In genomic region chr12:6914246-6914947, GRCh38 we compare ENCODE assay signal across 1 cellular context.
TF ChIP-seq lines count a peak whose summit lies in the region.

ENO2 (plus strand) TSS chr12:6914580; CDS start chr12:6915833, 1,253 bp downstream.

TF ChIP-seq in HEK293, 187 proteins besides CTCF, POLR2A, EP300 and RAD21 (continued from another document):
- TF ChIP-seq, protein P1, sequence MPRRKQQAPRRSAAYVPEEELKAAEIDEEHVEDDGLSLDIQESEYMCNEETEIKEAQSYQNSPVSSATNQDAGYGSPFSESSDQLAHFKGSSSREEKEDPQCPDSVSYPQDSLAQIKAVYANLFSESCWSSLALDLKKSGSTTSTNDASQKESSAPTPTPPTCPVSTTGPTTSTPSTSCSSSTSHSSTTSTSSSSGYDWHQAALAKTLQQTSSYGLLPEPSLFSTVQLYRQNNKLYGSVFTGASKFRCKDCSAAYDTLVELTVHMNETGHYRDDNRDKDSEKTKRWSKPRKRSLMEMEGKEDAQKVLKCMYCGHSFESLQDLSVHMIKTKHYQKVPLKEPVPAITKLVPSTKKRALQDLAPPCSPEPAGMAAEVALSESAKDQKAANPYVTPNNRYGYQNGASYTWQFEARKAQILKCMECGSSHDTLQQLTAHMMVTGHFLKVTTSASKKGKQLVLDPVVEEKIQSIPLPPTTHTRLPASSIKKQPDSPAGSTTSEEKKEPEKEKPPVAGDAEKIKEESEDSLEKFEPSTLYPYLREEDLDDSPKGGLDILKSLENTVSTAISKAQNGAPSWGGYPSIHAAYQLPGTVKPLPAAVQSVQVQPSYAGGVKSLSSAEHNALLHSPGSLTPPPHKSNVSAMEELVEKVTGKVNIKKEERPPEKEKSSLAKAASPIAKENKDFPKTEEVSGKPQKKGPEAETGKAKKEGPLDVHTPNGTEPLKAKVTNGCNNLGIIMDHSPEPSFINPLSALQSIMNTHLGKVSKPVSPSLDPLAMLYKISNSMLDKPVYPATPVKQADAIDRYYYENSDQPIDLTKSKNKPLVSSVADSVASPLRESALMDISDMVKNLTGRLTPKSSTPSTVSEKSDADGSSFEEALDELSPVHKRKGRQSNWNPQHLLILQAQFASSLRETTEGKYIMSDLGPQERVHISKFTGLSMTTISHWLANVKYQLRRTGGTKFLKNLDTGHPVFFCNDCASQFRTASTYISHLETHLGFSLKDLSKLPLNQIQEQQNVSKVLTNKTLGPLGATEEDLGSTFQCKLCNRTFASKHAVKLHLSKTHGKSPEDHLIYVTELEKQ (tag by site-specific recombination; IDR thresholded peaks at IDR 0.05; ENCODE audit: borderline replicate concordance), result no peak
- no peak for TF ChIP-seq ZNF596 (tag by site-specific recombination; IDR thresholded peaks at IDR 0.05)
- peak; percentile 79 for TF ChIP-seq ZNF335 (tag by site-specific recombination; conservative IDR thresholded peaks at IDR 0.05)
- TF ChIP-seq ZNF555 (tag by site-specific recombination; conservative IDR thresholded peaks at IDR 0.05), result no peak
- TF ChIP-seq ZNF292 (tag by site-specific recombination; IDR thresholded peaks at IDR 0.05; ENCODE audit: borderline replicate concordance, low read depth), result no peak
- no peak for TF ChIP-seq ZNF626 (tag by site-specific recombination; IDR thresholded peaks at IDR 0.05)
- no peak for TF ChIP-seq ZNF280D (tag by site-specific recombination; IDR thresholded peaks at IDR 0.05)
- peak; percentile 97 for TF ChIP-seq ZFHX2 (tag by site-specific recombination; conservative IDR thresholded peaks at IDR 0.05)
- TF ChIP-seq ZNF223 (tag by site-specific recombination; IDR thresholded peaks at IDR 0.05), result no peak
- TF ChIP-seq KLF17 (tag by site-specific recombination; IDR thresholded peaks at IDR 0.05), result peak; percentile 42
- 0 out of 2 replicates have a peak, but pooled peaks have one; percentile 24 for TF ChIP-seq ZNF239 (tag by site-specific recombination; IDR thresholded peaks at IDR 0.05)
- peak; percentile 59 for TF ChIP-seq YY2 (tag by site-specific recombination; IDR thresholded peaks at IDR 0.05)
- TF ChIP-seq ZNF623 (tag by site-specific recombination; IDR thresholded peaks at IDR 0.05), result no peak
- TF ChIP-seq WT1 (tag by site-specific recombination; IDR thresholded peaks at IDR 0.05), result peak; percentile 17; the same call in 1 of the 2 replicates
- peak; percentile 44; the same call in 1 of the 2 replicates for TF ChIP-seq ZNF76 (tag by site-specific recombination; IDR thresholded peaks at IDR 0.05; ENCODE audit: borderline replicate concordance, low read depth)
- no peak for TF ChIP-seq ZNF169 (tag by site-specific recombination; IDR thresholded peaks at IDR 0.05)
- no peak for TF ChIP-seq ZNF530 (tag by site-specific recombination; IDR thresholded peaks at IDR 0.05; ENCODE audit: low read depth)
- TF ChIP-seq FEZF1 (tag by site-specific recombination; IDR thresholded peaks at IDR 0.05), result no peak
- TF ChIP-seq OSR2 (tag by site-specific recombination; IDR thresholded peaks at IDR 0.05), result peak; percentile 86
- TF ChIP-seq, protein P2, sequence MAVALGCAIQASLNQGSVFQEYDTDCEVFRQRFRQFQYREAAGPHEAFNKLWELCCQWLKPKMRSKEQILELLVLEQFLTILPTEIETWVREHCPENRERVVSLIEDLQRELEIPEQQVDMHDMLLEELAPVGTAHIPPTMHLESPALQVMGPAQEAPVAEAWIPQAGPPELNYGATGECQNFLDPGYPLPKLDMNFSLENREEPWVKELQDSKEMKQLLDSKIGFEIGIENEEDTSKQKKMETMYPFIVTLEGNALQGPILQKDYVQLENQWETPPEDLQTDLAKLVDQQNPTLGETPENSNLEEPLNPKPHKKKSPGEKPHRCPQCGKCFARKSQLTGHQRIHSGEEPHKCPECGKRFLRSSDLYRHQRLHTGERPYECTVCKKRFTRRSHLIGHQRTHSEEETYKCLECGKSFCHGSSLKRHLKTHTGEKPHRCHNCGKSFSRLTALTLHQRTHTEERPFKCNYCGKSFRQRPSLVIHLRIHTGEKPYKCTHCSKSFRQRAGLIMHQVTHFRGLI (tag by site-specific recombination; IDR thresholded peaks at IDR 0.05), result no peak
- TF ChIP-seq PRDM4 (tag by site-specific recombination; IDR thresholded peaks at IDR 0.05), result no peak
- TF ChIP-seq ZNF37A (tag by site-specific recombination; IDR thresholded peaks at IDR 0.05), result no peak
- no peak for TF ChIP-seq ZNF132 (tag by site-specific recombination; IDR thresholded peaks at IDR 0.05; ENCODE audit: borderline replicate concordance)
- TF ChIP-seq ZXDB (tag by site-specific recombination; IDR thresholded peaks at IDR 0.05), result peak; percentile 54; the same call in 1 of the 2 replicates
- no peak for TF ChIP-seq ZNF175 (tag by site-specific recombination; IDR thresholded peaks at IDR 0.05)
- no peak for TF ChIP-seq ZNF473 (tag by site-specific recombination; IDR thresholded peaks at IDR 0.05)
- TF ChIP-seq ZNF280C (tag by site-specific recombination; IDR thresholded peaks at IDR 0.05), result no peak
- no peak for TF ChIP-seq BCL11A (tag by site-specific recombination; IDR thresholded peaks at IDR 0.05; ENCODE audit: low read depth)
- no peak for TF ChIP-seq ZNF658 (tag by site-specific recombination; IDR thresholded peaks at IDR 0.05)
- TF ChIP-seq ZNF777 (tag by site-specific recombination; IDR thresholded peaks at IDR 0.05; ENCODE audit: borderline replicate concordance), result no peak
TF ChIP-seq in HEK293: peak in this region for 45.
